In genomic region chr19:57320180-57321084, GRCh38 we compare ENCODE assay signal across 8 cellular contexts. TPM values are rescaled to one million over a fixed set of nuclear protein-coding genes. Genes with fewer than 3 reads are reported as not detected.
DNase-seq lines count a peak whose midpoint lies in the region; ATAC-seq and TF ChIP-seq lines count a peak whose summit lies in the region.

Gene ZNF543, plus strand, starts transcription at chr19:57320472. Its CDS starts 382 bp downstream, at chr19:57320854.

- peaks cover 37% of the 10 kb centered on the region for H3K9me3 Mint-ChIP-seq in T-helper 1 cell treated with Interleukin-12 subunit alpha and Interleukin-12 subunit beta and Interleukin-4 antibody, amounts not matched to agents 30 μg/mL and 1 μg/mL, for 36 hours
- H3K9me3 Mint-ChIP-seq in progenitor cell of endocrine pancreas (ENCODE audit: low read depth), result no peaks in the 10 kb centered on the region

- H3K36me3 Mint-ChIP-seq in T-helper 1 cell treated with Interleukin-12 subunit alpha and Interleukin-12 subunit beta and Interleukin-4 antibody, amounts not matched to agents 30 μg/mL and 1 μg/mL, for 36 hours (ENCODE audit: low read depth), result peaks cover 35% of the 10 kb centered on the region
- H3K36me3 Mint-ChIP-seq in progenitor cell of endocrine pancreas (ENCODE audit: insufficient read depth), result peaks cover 2% of the 10 kb centered on the region

- H3K27ac ChIP-seq in angular gyrus (ENCODE audit: low read depth, low read length), result peak within 1 kb of the TSS; percentile 78

- ATAC-seq in HG02884 (IDR thresholded peaks at IDR 0.05; ENCODE audit: unreplicated experiment) (peak; percentile 98), left ventricle myocardium superior (peak; percentile 99)

- H3K4me3 Mint-ChIP-seq in T-helper 1 cell treated with Interleukin-12 subunit alpha and Interleukin-12 subunit beta and Interleukin-4 antibody, amounts not matched to agents 30 μg/mL and 1 μg/mL, for 36 hours, result peak within 1 kb of the TSS; percentile 87
- H3K4me3 Mint-ChIP-seq in progenitor cell of endocrine pancreas (ENCODE audit: low read depth), result peak within 1 kb of the TSS; percentile 93

- in situ Hi-C loops in GM13977 (cut with MboI; ENCODE audit: low pct_unique_long_range_greater_than_20kb, low sequenced_read_pairs, unreplicated experiment), result no loop called here

- H3K27me3 Mint-ChIP-seq in T-helper 1 cell treated with Interleukin-12 subunit alpha and Interleukin-12 subunit beta and Interleukin-4 antibody, amounts not matched to agents 30 μg/mL and 1 μg/mL, for 36 hours (ENCODE audit: low read depth), result peaks cover 24% of the 10 kb centered on the region
- peaks cover 24% of the 10 kb centered on the region for H3K27me3 Mint-ChIP-seq in progenitor cell of endocrine pancreas

- H3K4me1 Mint-ChIP-seq in T-helper 1 cell treated with Interleukin-12 subunit alpha and Interleukin-12 subunit beta and Interleukin-4 antibody, amounts not matched to agents 30 μg/mL and 1 μg/mL, for 36 hours (ENCODE audit: low read depth), result peaks cover 24% of the 10 kb centered on the region
- peaks cover 20% of the 10 kb centered on the region for H3K4me1 Mint-ChIP-seq in progenitor cell of endocrine pancreas (ENCODE audit: low read depth)

- H3K27ac Mint-ChIP-seq in T-helper 1 cell treated with Interleukin-12 subunit alpha and Interleukin-12 subunit beta and Interleukin-4 antibody, amounts not matched to agents 30 μg/mL and 1 μg/mL, for 36 hours, result peak within 1 kb of the TSS; percentile 97
- H3K27ac Mint-ChIP-seq in progenitor cell of endocrine pancreas, result peak within 1 kb of the TSS; percentile 99

- intact Hi-C loops in left ventricle myocardium superior (cut with micrococcal nuclease), result no loop called here

- DNase-seq in GM13977 (ENCODE audit: low spot score) (peak; percentile 98), NCI-H1694 (lab: John Stamatoyannopoulos, UW) (peak; percentile 90), left ventricle myocardium superior (peak; percentile 98), progenitor cell of endocrine pancreas (ENCODE audit: low spot score, unreplicated experiment) (peak; percentile 92), ureter (ENCODE audit: low spot score) (peak; percentile 97)

- TF ChIP-seq CTCF in GM13977 (IDR thresholded peaks at IDR 0.05; ENCODE audit: extremely low read depth, insufficient read depth, missing control alignments) (no peak), progenitor cell of endocrine pancreas (IDR thresholded peaks at IDR 0.05; ENCODE audit: unreplicated experiment) (no peak)

RNA-seq across cellular contexts. Expression of gene ZNF543, which starts in this region (rescaled TPM):
- total RNA-seq in left ventricle myocardium superior (6.1 TPM), progenitor cell of endocrine pancreas (10.1 and 10.5 TPM in 2 replicates), ureter (11.7 TPM)

Comparison
In these comparisons a context has a peak if more than half of its experiments do, and no peak if none do; other contexts are left out.
1. Peak in every context shown above with its lines: DNase-seq, ATAC-seq and H3K27ac ChIP-seq.